Comparison of ENCODE assay signal across 8 cellular contexts in the genomic region with DNA sequence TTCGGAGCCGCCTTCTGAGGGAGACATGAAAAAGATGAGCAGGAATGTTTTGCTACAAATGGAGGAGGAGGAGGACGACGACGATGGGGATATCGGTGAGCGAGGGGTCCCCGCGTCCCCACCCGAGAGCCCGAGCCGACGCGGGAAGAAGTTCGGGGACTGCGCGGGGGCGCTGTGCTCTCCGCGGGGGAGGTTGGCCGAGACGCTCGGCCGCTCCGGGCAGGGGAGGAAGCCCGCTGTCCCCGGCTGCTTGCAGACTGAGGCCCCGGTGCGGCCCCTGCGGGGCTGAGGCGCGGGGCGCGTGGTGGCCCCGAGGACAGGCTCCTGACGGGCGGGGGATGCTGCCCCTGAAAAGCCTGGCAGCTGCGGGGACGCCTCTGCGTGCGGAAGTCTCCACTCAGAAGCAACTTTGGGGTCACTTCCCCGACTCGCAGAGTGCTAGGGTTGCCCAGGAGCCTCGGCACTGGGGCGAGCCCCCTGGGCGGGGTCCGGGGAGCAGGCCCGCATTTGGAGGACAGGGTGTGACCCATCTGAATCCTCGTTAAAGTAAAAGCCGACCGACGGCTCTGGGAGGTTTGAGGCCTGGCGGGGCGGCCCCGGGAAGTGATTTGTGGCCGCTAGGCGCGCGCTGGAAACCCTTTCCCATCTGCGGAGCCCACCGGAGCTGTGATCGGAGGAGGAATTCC. TPM values are rescaled to one million over a fixed set of nuclear protein-coding genes. Genes with fewer than 3 reads are reported as not detected.
DNase-seq lines count a peak whose midpoint lies in the region; ATAC-seq, FAIRE-seq and TF ChIP-seq lines count a peak whose summit lies in the region.

No MANE protein-coding gene starts in this region.

- no peaks in the 10 kb centered on the region for H3K27me3 Mint-ChIP-seq in activated naive CD4-positive, alpha-beta T cell treated with anti-CD3 and anti-CD28 coated beads for 36 hours (ENCODE audit: low read depth)

- CTCF ChIA-PET in Panc1 (lab: Charles Lee): no interaction called here
- CTCF ChIA-PET in activated naive CD4-positive, alpha-beta T cell treated with anti-CD3 and anti-CD28 coated beads for 36 hours (lab: Charles Lee): interaction anchor here (1.6 to 1.8 kb wide), 2 partner anchors 16 to 46 kb away, joined by 5 to 7 read pairs; no protein-coding TSS in a partner anchor

- H3K36me3 ChIP-seq in Panc1 (ENCODE audit: control insufficient read depth, insufficient read depth, low read length): peaks cover 2% of the 10 kb centered on the region; the same call in 1 of the 2 replicates
- H3K36me3 ChIP-seq in cardiac muscle cell: no peaks in the 10 kb centered on the region
- peaks cover 0 to 2% of the 10 kb centered on the region in 2 experiments for H3K36me3 ChIP-seq in trophoblast cell (ENCODE audit: control insufficient read depth in 1 of 2, insufficient read depth in 2 of 2, low read length in 2 of 2)

- peaks cover 23% of the 10 kb centered on the region for H3K79me1 ChIP-seq in trophoblast cell (ENCODE audit: low read length)

- ATAC-seq in GM18517 (IDR thresholded peaks at IDR 0.05; ENCODE audit: unreplicated experiment): peak; percentile 43
- peak; percentile 32 for ATAC-seq in HG03097 (IDR thresholded peaks at IDR 0.05; ENCODE audit: low FRiP score, unreplicated experiment)
- ATAC-seq in Panc1: peak; percentile 40

- H3K9me3 ChIP-seq in Panc1 (ENCODE audit: control insufficient read depth, insufficient read depth, low read depth, low read length) (no peaks in the 10 kb centered on the region), cardiac muscle cell (ENCODE audit: low read depth) (no peaks in the 10 kb centered on the region), trophoblast cell (ENCODE audit: insufficient read depth, low read depth, low read length) (no peaks in the 10 kb centered on the region)

- H3K14ac ChIP-seq in trophoblast cell (ENCODE audit: low read length): peak overlapping the region; percentile 91

- FAIRE-seq in urothelium cell line (lab: Jason Lieb, UNC): no peak

- H3K4ac ChIP-seq in trophoblast cell (ENCODE audit: low read depth, low read length): peak overlapping the region; percentile 93

- H3K27me3 ChIP-seq in Panc1 (ENCODE audit: control insufficient read depth, insufficient read depth, low read length): no peaks in the 10 kb centered on the region
- H3K27me3 ChIP-seq in cardiac muscle cell: no peaks in the 10 kb centered on the region
- H3K27me3 ChIP-seq in trophoblast cell (ENCODE audit: insufficient read depth, low read length): no peaks in the 10 kb centered on the region

- intact Hi-C loops in Panc1 (cut with micrococcal nuclease; ENCODE audit: unreplicated experiment): no loop called here
- intact Hi-C loops in activated naive CD4-positive, alpha-beta T cell treated with anti-CD3 and anti-CD28 coated beads for 36 hours (cut with micrococcal nuclease): loop anchor here (1.0 to 10.0 kb wide), 5 partner anchors 46 to 998 kb away; a partner anchor contains a TSS

- H2BK120ac ChIP-seq in trophoblast cell (ENCODE audit: insufficient read depth, low read length, poor library complexity): peak overlapping the region; percentile 96

- in situ Hi-C loops in Panc1 (cut with HindIII; ENCODE audit: low pct_unique_long_range_greater_than_20kb, low sequenced_read_pairs): no loop called here

- H3K27ac ChIP-seq in Panc1 (ENCODE audit: low read length) (peak overlapping the region; percentile 98), cardiac muscle cell (peak overlapping the region; percentile 91), trophoblast cell (ENCODE audit: low read depth, low read length) (peak overlapping the region; percentile 99)

- H3K4me3 ChIP-seq in Panc1 (ENCODE audit: low read depth in 2 of 2, low read length in 2 of 2) (peak overlapping the region; percentile 80 to 85), cardiac muscle cell (peak overlapping the region; percentile 91), trophoblast cell (ENCODE audit: low read depth, low read length) (peak overlapping the region; percentile 91)

- H3K27ac Mint-ChIP-seq in activated naive CD4-positive, alpha-beta T cell treated with anti-CD3 and anti-CD28 coated beads for 36 hours: peak overlapping the region; percentile 95

- peak overlapping the region; percentile 91 for H3K18ac ChIP-seq in trophoblast cell (ENCODE audit: low read length)

- no CpG with 5 or more reads among the region's 62 CpGs for WGBS in trophoblast cell (ENCODE audit: extremely low coverage, insufficient coverage, insufficient read length)

- POLR2A ChIA-PET in Panc1 (lab: Charles Lee): interaction anchor here (0.6 to 1.6 kb wide), 2 partner anchors 29 to 663 kb away, joined by 3 to 4 read pairs; no protein-coding TSS in a partner anchor

- peak overlapping the region; percentile 55 for H4K12ac ChIP-seq in trophoblast cell (ENCODE audit: low read depth, low read length)

- TF ChIP-seq CTCF in Panc1 (IDR thresholded peaks at IDR 0.05): peak; percentile 52
- peak; percentile 43 for TF ChIP-seq CTCF in cardiac muscle cell (IDR thresholded peaks at IDR 0.05; ENCODE audit: low read depth, low read length)

- peak overlapping the region; percentile 27 for H2BK12ac ChIP-seq in trophoblast cell (ENCODE audit: low read length)

- H3K79me2 ChIP-seq in trophoblast cell (ENCODE audit: control insufficient read depth, insufficient read depth, low read length, poor library complexity): peaks cover 31% of the 10 kb centered on the region

- H3K23ac ChIP-seq in trophoblast cell (ENCODE audit: low read length): no peak overlapping the region

- peaks cover 4% of the 10 kb centered on the region for H3K36me3 Mint-ChIP-seq in activated naive CD4-positive, alpha-beta T cell treated with anti-CD3 and anti-CD28 coated beads for 36 hours (ENCODE audit: low read depth)

- peak overlapping the region; percentile 87 for H4K91ac ChIP-seq in trophoblast cell (ENCODE audit: low read depth, low read length)

- H3K4me2 ChIP-seq in trophoblast cell (ENCODE audit: low read length): peak overlapping the region; percentile 51

- peak overlapping the region; percentile 95 for H4K8ac ChIP-seq in trophoblast cell (ENCODE audit: low read depth, low read length)

- peak overlapping the region; percentile 85 for H2BK5ac ChIP-seq in trophoblast cell (ENCODE audit: low read depth, low read length, poor library complexity)

- H3K9ac ChIP-seq in trophoblast cell (ENCODE audit: low read length): peak overlapping the region; percentile 97

- H3K4me1 Mint-ChIP-seq in activated naive CD4-positive, alpha-beta T cell treated with anti-CD3 and anti-CD28 coated beads for 36 hours (ENCODE audit: low read depth): peaks cover 43% of the 10 kb centered on the region

- H3K9me3 Mint-ChIP-seq in activated naive CD4-positive, alpha-beta T cell treated with anti-CD3 and anti-CD28 coated beads for 36 hours: no peaks in the 10 kb centered on the region

- peak overlapping the region; percentile 26 for H2AK5ac ChIP-seq in trophoblast cell (ENCODE audit: low read length)

- H3K4me3 Mint-ChIP-seq in activated naive CD4-positive, alpha-beta T cell treated with anti-CD3 and anti-CD28 coated beads for 36 hours: peak overlapping the region; percentile 97

- H2AFZ ChIP-seq in trophoblast cell (ENCODE audit: insufficient read depth, low read length, poor library complexity): peak overlapping the region; percentile 71

- no TSS peak for BruUV-seq in Panc1 (replicated peaks; lab: Mats Ljungman, UMichigan)

- H3K4me1 ChIP-seq in Panc1 (ENCODE audit: control insufficient read depth, insufficient read depth, low read length): peaks cover 29% of the 10 kb centered on the region
- peaks cover 12% of the 10 kb centered on the region for H3K4me1 ChIP-seq in cardiac muscle cell (ENCODE audit: low read depth)
- H3K4me1 ChIP-seq in trophoblast cell (ENCODE audit: control insufficient read depth in 1 of 2, insufficient read depth in 2 of 2, low read length in 2 of 2): peaks cover 0 to 12% of the 10 kb centered on the region in 2 experiments

- DNase-seq in AG08395 (ENCODE audit: low spot score): peak; percentile 45
- DNase-seq in Panc1 (ENCODE audit: low read depth, low spot score): no peak
- peak; percentile 53 for DNase-seq in activated naive CD4-positive, alpha-beta T cell treated with anti-CD3 and anti-CD28 coated beads for 36 hours
- DNase-seq in cardiac muscle cell (ENCODE audit: low read depth in 1 of 2, low spot score in 1 of 2): peak; percentile 57 to 75
- peak; percentile 37 to 62 for DNase-seq in trophoblast cell
- DNase-seq in urothelium cell line (ENCODE audit: low spot score): peak; percentile 41

RNA-seq across cellular contexts. Expression of a gene that starts 0.5 kb away (rescaled TPM):
- total RNA-seq in Panc1 (2021; ENCODE audit: unreplicated experiment): 120 TPM
- polyA plus RNA-seq in Panc1 (2012; ENCODE audit: insufficient read length): 63.7 TPM
- 10 to 100 TPM; 12.9 to 14.6 TPM for total RNA-seq in activated naive CD4-positive, alpha-beta T cell treated with anti-CD3 and anti-CD28 coated beads for 36 hours
- total RNA-seq in cardiac muscle cell: 34.8 and 50.8 TPM in 2 replicates
- polyA plus RNA-seq in cardiac muscle cell: 36.0 and 53.1 TPM in 2 replicates
- polyA plus RNA-seq in trophoblast cell (2013): 83.5 and 86.6 TPM in 2 replicates
